Comparison of ENCODE assay signal across 8 cellular contexts in genomic region chr1:66929691-66929998, GRCh38. TPM values are rescaled to one million over a fixed set of nuclear protein-coding genes. Genes with fewer than 3 reads are reported as not detected.
DNase-seq lines count a peak whose midpoint lies in the region; ATAC-seq and TF ChIP-seq lines count a peak whose summit lies in the region.

No MANE protein-coding gene starts in this region.

- H3K27ac Mint-ChIP-seq in nephron progenitor cell = no peak overlapping the region

- H3K27me3 ChIP-seq in BLaER1 (no peaks in the 10 kb centered on the region), duodenal mucosa (ENCODE audit: control insufficient read depth in 1 of 2, insufficient read depth in 2 of 2, low read length in 2 of 2) (no peaks in the 10 kb centered on the region)

- no peak for TF ChIP-seq CTCF in NB4 (IDR thresholded peaks at IDR 0.05; ENCODE audit: low read depth, low read length)
- TF ChIP-seq CTCF in nephron progenitor cell (IDR thresholded peaks at IDR 0.05) = no peak

- peak overlapping the region; percentile 91; the same call in 1 of the 2 replicates for H3K9ac ChIP-seq in BLaER1
- H3K9ac ChIP-seq in duodenal mucosa (ENCODE audit: low read depth in 1 of 2, low read length in 2 of 2) = peak overlapping the region; percentile 67 to 98

- H3K4me1 ChIP-seq in BLaER1 = peaks cover 59% of the 10 kb centered on the region
- peaks cover 29 to 33% of the 10 kb centered on the region in 2 donors for H3K4me1 ChIP-seq in duodenal mucosa (ENCODE audit: control insufficient read depth in 1 of 2, insufficient read depth in 2 of 2, low read length in 2 of 2)

- peaks cover 66% of the 10 kb centered on the region for H4K20me1 ChIP-seq in BLaER1

- H3K36me3 ChIP-seq in BLaER1 (no peaks in the 10 kb centered on the region), duodenal mucosa (ENCODE audit: control insufficient read depth in 1 of 2, insufficient read depth in 2 of 2, low read length in 2 of 2) (no peaks in the 10 kb centered on the region)

- no peak for DNase-seq in NB4 (ENCODE audit: low read depth)
- no peak for DNase-seq in nephron progenitor cell
- no peak for DNase-seq in epidermal melanocyte (ENCODE audit: insufficient read length, low spot score)
- DNase-seq in stimulated activated CD8-positive, alpha-beta memory T cell treated with anti-CD3 and anti-CD28 coated beads, Interleukin-4, amount 100 ng/mL, for 48 hours = no peak
- no peak for DNase-seq in mesenteric fat pad (ENCODE audit: low spot score)

- no peak for ATAC-seq in GM21390 (IDR thresholded peaks at IDR 0.05; ENCODE audit: unreplicated experiment)

- peak overlapping the region; percentile 85 for H3K4me2 ChIP-seq in BLaER1

- TF ChIP-seq POLR2A in NB4 (IDR thresholded peaks at IDR 0.05; ENCODE audit: extremely low read depth, insufficient read length) = no peak

- H3K9me3 ChIP-seq in BLaER1 (no peaks in the 10 kb centered on the region), duodenal mucosa (ENCODE audit: control insufficient read depth in 1 of 2, low read length in 2 of 2) (no peaks in the 10 kb centered on the region)

- H3K27me3 Mint-ChIP-seq in nephron progenitor cell (ENCODE audit: low read depth, poor library complexity) = peaks cover 4% of the 10 kb centered on the region

- H3K27ac ChIP-seq in BLaER1 = peak overlapping the region; percentile 93; the same call in 1 of the 2 replicates
- H3K27ac ChIP-seq in duodenal mucosa (ENCODE audit: low read depth, low read length) = peak overlapping the region; percentile 92

- no peaks in the 10 kb centered on the region for H3K9me3 Mint-ChIP-seq in nephron progenitor cell

- no peaks in the 10 kb centered on the region for H3K36me3 Mint-ChIP-seq in nephron progenitor cell (ENCODE audit: low read depth)

- H3K4me3 ChIP-seq in BLaER1 (peak overlapping the region; percentile 97), NB4 (ENCODE audit: low read depth, low read length) (peak overlapping the region; percentile 79), duodenal mucosa (ENCODE audit: low read depth in 1 of 2, low read length in 2 of 2) (peak overlapping the region; percentile 92 to 99)

- H3K4me1 Mint-ChIP-seq in nephron progenitor cell = peaks cover 61% of the 10 kb centered on the region

- peak overlapping the region; percentile 94 for H3K4me3 Mint-ChIP-seq in nephron progenitor cell

RNA-seq across cellular contexts. Expression of gene MIER1, which starts 4.9 kb away (rescaled TPM):
- 33.3 TPM for total RNA-seq in mesenteric fat pad

RNA-seq across cellular contexts. Expression of gene DNAI4, which starts 5.0 kb away (rescaled TPM):
- total RNA-seq in mesenteric fat pad = 7.0 TPM
